ENCODE assay signal across 27 cellular contexts in genomic region chr10:5683065-5683464, GRCh38. TPM values are rescaled to one million over a fixed set of nuclear protein-coding genes. Genes with fewer than 3 reads are reported as not detected.
DNase-seq lines count a peak whose midpoint lies in the region; ATAC-seq, FAIRE-seq and TF ChIP-seq lines count a peak whose summit lies in the region.
"Had no signal": no experiment of that assay in that cellular context is flagged by ENCODE, and none has a peak within 500 bp of the region (broad histone marks: within the 10 kb centered on the region; RNA-seq: fewer than 3 reads in every experiment).

No MANE protein-coding gene starts in this region.

- H2BK12ac ChIP-seq in H9 (ENCODE audit: insufficient read length, low read depth, low read length), result no peak overlapping the region

- no peak for TF ChIP-seq EP300 in HepG2 (IDR thresholded peaks at IDR 0.05; ENCODE audit: low read depth in 2 of 2, low read length in 2 of 2)
- no peak for TF ChIP-seq EP300 in HepG2 (CRISPR knock-in tag; IDR thresholded peaks at IDR 0.05; ENCODE audit: borderline replicate concordance)
- no peak for TF ChIP-seq EP300 in K562 (IDR thresholded peaks at IDR 0.05; ENCODE audit: low read length)

- no peak overlapping the region for H3T11ph ChIP-seq in H9 (ENCODE audit: low read length)

- POLR2A ChIA-PET in HepG2 (lab: Yijun Ruan, JAX), result interaction anchor here (1.0 to 1.9 kb wide), 2 partner anchors 10 to 23 kb away, joined by 4 to 27 read pairs; no protein-coding TSS in a partner anchor
- POLR2A ChIA-PET in K562 (lab: Yijun Ruan, JAX), result no interaction called here

- no peak overlapping the region for H4K5ac ChIP-seq in H9 (ENCODE audit: insufficient read length, low read depth, low read length)

- no peaks in the 10 kb centered on the region for H3K9me3 Mint-ChIP-seq in stimulated activated naive B cell treated with anti-CD40 and anti-IgM and Interleukin-4, amounts not matched to agents 10 μg/mL and 1 μg/mL and 100 μg/mL, for 72 hours
- H3K9me3 Mint-ChIP-seq in H9, result peaks cover 0 to 7% of the 10 kb centered on the region in 2 experiments; a peak in 2 of 5 replicates
- H3K9me3 Mint-ChIP-seq: activated naive CD8-positive, alpha-beta T cell treated with anti-CD3 and anti-CD28 coated beads, Interleukin-2, amount 50 U/mL, for 24 hours; CD8-positive, alpha-beta T cell had no signal

- H2BK120ac ChIP-seq in H9 (ENCODE audit: low read depth, low read length, poor library complexity, severe bottlenecking), result no peak overlapping the region

- no peak overlapping the region for H3K23ac ChIP-seq in H9 (ENCODE audit: insufficient read length, low read depth, low read length)

- WGBS in HepG2 (ENCODE audit: low lambda C conversion rate), result 77% methylated on average over 3 of the region's 3 CpGs
- WGBS in right lobe of liver (ENCODE audit: insufficient coverage, low coverage, low lambda C conversion rate, missing lambda C conversion rate), result 76% methylated on average over 3 of the region's 3 CpGs
- WGBS in K562 (ENCODE audit: insufficient coverage, low coverage, missing lambda C conversion rate), result 66% methylated on average over 3 of the region's 3 CpGs
- no CpG with 5 or more reads among the region's 3 CpGs for WGBS in H9 (ENCODE audit: extremely low coverage, insufficient read length, low lambda C conversion rate)

- in situ Hi-C loops in HepG2 (cut with HindIII; ENCODE audit: extremely low pct_ligation_motif_present, low pct_unique_long_range_greater_than_20kb) (no loop called here), K562 (cut with MboI) (no loop called here), ACHN (cut with HindIII; ENCODE audit: low pct_ligation_motif_present, low pct_unique_long_range_greater_than_20kb, low sequenced_read_pairs) (no loop called here)

- CTCF ChIA-PET in HepG2 (lab: Yijun Ruan, JAX; ENCODE audit: low intra/inter-chr PET ratio, low total read pairs), result no interaction called here
- CTCF ChIA-PET in K562 (lab: Yijun Ruan, JAX; ENCODE audit: low intra/inter-chr PET ratio), result no interaction called here

- H3K14ac ChIP-seq in H9 (ENCODE audit: insufficient read depth, low read length), result no peak overlapping the region

- H4K91ac ChIP-seq in H9 (ENCODE audit: insufficient read length, low read depth, low read length), result no peak overlapping the region

- H4K20me1 ChIP-seq in HepG2 (ENCODE audit: insufficient read depth, low read length) (peaks cover 12% of the 10 kb centered on the region; the same call in 1 of the 2 replicates), K562 (replicated peaks; ENCODE audit: control insufficient read depth, insufficient read depth, low read length) (peaks cover 10% of the 10 kb centered on the region; the same call in 1 of the 2 replicates), H9 (ENCODE audit: control insufficient read depth, insufficient read depth, insufficient read length) (no peaks in the 10 kb centered on the region)

- no peak overlapping the region for H2BK5ac ChIP-seq in H9 (ENCODE audit: insufficient read length, low read length)

- H2AFZ ChIP-seq in HepG2 (ENCODE audit: low read length), result peak overlapping the region; percentile 46
- peak overlapping the region; percentile 93 for H2AFZ ChIP-seq in K562 (ENCODE audit: low read depth, low read length)
- no peak overlapping the region for H2AFZ ChIP-seq in H9 (ENCODE audit: low read length)

- H3K56ac ChIP-seq in H9 (ENCODE audit: insufficient read length, low read depth, low read length), result no peak overlapping the region

- intact Hi-C loops in HepG2 (cut with micrococcal nuclease; ENCODE audit: unreplicated experiment), result loop anchor here (5.0 kb wide), 1 partner anchor 204 kb away; the partner anchor contains the start of gene ANKRD16
- intact Hi-C loops in right lobe of liver (cut with DNase I), result no loop called here
- intact Hi-C loops in K562 (cut with micrococcal nuclease), result no loop called here

- H3K79me2 ChIP-seq in HepG2 (ENCODE audit: insufficient read depth, low read length) (peaks cover 33% of the 10 kb centered on the region), K562 (ENCODE audit: control insufficient read depth, insufficient read depth, low read length) (peaks cover 34% of the 10 kb centered on the region), H9 (ENCODE audit: insufficient read depth, low read length) (peaks cover 4% of the 10 kb centered on the region; the same call in 1 of the 2 replicates)

- DNase-seq in NCI-H82 (lab: John Stamatoyannopoulos, UW) (peak; percentile 5), NCI-H82 treated with DMSO at 0.1 percent for 48 hours (lab: John Stamatoyannopoulos, UW; ENCODE audit: unreplicated experiment) (no peak), HepG2 (ENCODE audit: low spot score) (no peak), right lobe of liver (no peak), K562 (ENCODE audit: extremely low read depth in 1 of 4, low spot score in 3 of 4) (no peak), ACHN (no peak), H9 (no peak)
- no peak for DNase-seq in stimulated activated naive B cell treated with anti-CD40 and anti-IgM and Interleukin-4, amounts not matched to agents 10 μg/mL and 1 μg/mL and 100 μg/mL, for 72 hours
- DNase-seq: 8988T; activated effector memory CD4-positive, alpha-beta T cell treated with Interleukin-2 at 50 U/mL for 16 hours; activated naive CD8-positive, alpha-beta T cell treated with anti-CD3 and anti-CD28 coated beads, Interleukin-2, amount 50 U/mL, for 24 hours; CD8-positive, alpha-beta T cell; cerebellar nuclear complex; dorsolateral prefrontal cortex; mesenchymal stem cell; NCI-H1105 treated with DMSO at 0.1 percent for 48 hours; NCI-H2029; NCI-H524 treated with DMSO at 0.1 percent for 48 hours; Peyer's patch; SIG-M5; SW 1271 had no signal

- peaks cover 0 to 7% of the 10 kb centered on the region in 2 donors for H3K36me3 Mint-ChIP-seq in stimulated activated naive B cell treated with anti-CD40 and anti-IgM and Interleukin-4, amounts not matched to agents 10 μg/mL and 1 μg/mL and 100 μg/mL, for 72 hours
- H3K36me3 Mint-ChIP-seq in H9 (ENCODE audit: insufficient read depth in 1 of 3, low read depth in 3 of 3), result 0 out of 7 replicates have a peak, but pooled peaks cover 0 to 2% (median 2%) of the 10 kb centered on the region in 3 experiments

- H3K36me3 ChIP-seq in HepG2 (replicated peaks in 1 of 2; ENCODE audit: control insufficient read depth in 1 of 2, insufficient read depth in 2 of 2, low read length in 2 of 2), result no peaks in the 10 kb centered on the region
- H3K36me3 ChIP-seq in right lobe of liver, result no peaks in the 10 kb centered on the region
- H3K36me3 ChIP-seq in K562 (ENCODE audit: control insufficient read depth, insufficient read depth, low read length), result no peaks in the 10 kb centered on the region; the same call in 2 of the 3 replicates
- H3K36me3 ChIP-seq: HAP-1, neutrophil, Peyer's patch, prostate gland had no signal

- H3K9me3 ChIP-seq in HepG2 (ENCODE audit: low read length) (no peaks in the 10 kb centered on the region), right lobe of liver (no peaks in the 10 kb centered on the region), K562 (replicated peaks; ENCODE audit: control insufficient read depth, insufficient read depth, low read depth, low read length) (peaks cover 5% of the 10 kb centered on the region), H9 (ENCODE audit: control insufficient read depth, low read depth, low read length) (no peaks in the 10 kb centered on the region)
- H3K9me3 ChIP-seq: neutrophil, Peyer's patch, prostate gland had no signal

- no peaks in the 10 kb centered on the region for H3K79me1 ChIP-seq in H9 (ENCODE audit: insufficient read depth, low read depth, low read length, poor library complexity, severe bottlenecking)

- no peak for TF ChIP-seq RAD21 in HepG2 (CRISPR knock-in tag; IDR thresholded peaks at IDR 0.05)
- TF ChIP-seq RAD21 in K562 (CRISPR knock-in tag; conservative IDR thresholded peaks at IDR 0.05 in 1 of 2, IDR thresholded peaks at IDR 0.05 in 1 of 2), result no peak

- H3K27me3 ChIP-seq in HepG2 (ENCODE audit: control insufficient read depth in 1 of 2, insufficient read depth in 2 of 2, low read length in 2 of 2), result peaks cover 1 to 9% of the 10 kb centered on the region in 2 experiments; a peak in 4 of 5 replicates
- H3K27me3 ChIP-seq in right lobe of liver, result no peaks in the 10 kb centered on the region
- H3K27me3 ChIP-seq in K562 (ENCODE audit: control insufficient read depth in 2 of 2, insufficient read depth in 2 of 2, low read length in 2 of 2), result no peaks in the 10 kb centered on the region
- H3K27me3 ChIP-seq in H9 (ENCODE audit: insufficient read depth, low read length), result no peaks in the 10 kb centered on the region; the same call in 1 of the 2 replicates
- H3K27me3 ChIP-seq: dorsolateral prefrontal cortex, neutrophil, Peyer's patch had no signal

- peaks cover 64% of the 10 kb centered on the region for H3K4me1 ChIP-seq in HepG2 (ENCODE audit: insufficient read depth, low read length)
- H3K4me1 ChIP-seq in right lobe of liver, result peaks cover 0 to 11% (median 2%) of the 10 kb centered on the region in 4 donors
- H3K4me1 ChIP-seq in K562 (replicated peaks in 1 of 2; ENCODE audit: control insufficient read depth in 2 of 2, insufficient read depth in 2 of 2, low read length in 2 of 2), result peaks cover 14 to 22% of the 10 kb centered on the region in 2 experiments; a peak in 4 of 5 replicates
- H3K4me1 ChIP-seq in H9 (ENCODE audit: insufficient read depth, low read length), result no peaks in the 10 kb centered on the region

- H2BK15ac ChIP-seq in H9 (ENCODE audit: low read depth, low read length), result no peak overlapping the region

- H3K27ac Mint-ChIP-seq in stimulated activated naive B cell treated with anti-CD40 and anti-IgM and Interleukin-4, amounts not matched to agents 10 μg/mL and 1 μg/mL and 100 μg/mL, for 72 hours, result peak overlapping the region; percentile 31
- no peak overlapping the region for H3K27ac Mint-ChIP-seq in H9
- H3K27ac Mint-ChIP-seq: activated naive CD8-positive, alpha-beta T cell treated with anti-CD3 and anti-CD28 coated beads, Interleukin-2, amount 50 U/mL, for 24 hours; CD8-positive, alpha-beta T cell had no signal

- H3K4me3 ChIP-seq in HepG2 (replicated peaks in 1 of 3; ENCODE audit: insufficient read depth in 1 of 3, low read depth in 2 of 3, low read length in 3 of 3) (no peak overlapping the region), right lobe of liver (no peak overlapping the region), K562 (no peak overlapping the region)
- H3K4me3 ChIP-seq: HAP-1, Peyer's patch, prostate gland had no signal

- H3K9ac ChIP-seq in HepG2 (ENCODE audit: insufficient read depth, low read depth, low read length), result no peak overlapping the region
- H3K9ac ChIP-seq in K562 (ENCODE audit: insufficient read depth in 1 of 2, low read depth in 2 of 2, low read length in 2 of 2), result no peak overlapping the region
- no peak overlapping the region for H3K9ac ChIP-seq in H9 (ENCODE audit: extremely low read depth, insufficient read length, low read length)

- H3K23me2 ChIP-seq in H9 (ENCODE audit: insufficient read length, low read depth, low read length, poor library complexity, severe bottlenecking), result peaks cover 4% of the 10 kb centered on the region

- H3K4me2 ChIP-seq in HepG2 (ENCODE audit: low read depth, low read length) (peak overlapping the region; percentile 28; the same call in 1 of the 2 replicates), K562 (ENCODE audit: insufficient read depth, low read length) (no peak overlapping the region; the same call in 1 of the 2 replicates), H9 (ENCODE audit: insufficient read depth, insufficient read length, low read length) (no peak overlapping the region)

- peaks cover 9 to 16% of the 10 kb centered on the region in 2 donors for H3K4me1 Mint-ChIP-seq in stimulated activated naive B cell treated with anti-CD40 and anti-IgM and Interleukin-4, amounts not matched to agents 10 μg/mL and 1 μg/mL and 100 μg/mL, for 72 hours
- H3K4me1 Mint-ChIP-seq in H9, result peaks cover 14 to 15% of the 10 kb centered on the region in 2 experiments

- H3K4ac ChIP-seq in H9 (ENCODE audit: low read depth, low read length), result no peak overlapping the region

- H3K18ac ChIP-seq in H9 (ENCODE audit: insufficient read length, low read depth, low read length), result no peak overlapping the region

- FAIRE-seq in HepG2 (lab: Jason Lieb, UNC) (no peak), K562 (lab: Jason Lieb, UNC) (peak; percentile 57)
- FAIRE-seq: GM19239 had no signal

- H3K4me3 Mint-ChIP-seq in stimulated activated naive B cell treated with anti-CD40 and anti-IgM and Interleukin-4, amounts not matched to agents 10 μg/mL and 1 μg/mL and 100 μg/mL, for 72 hours, result no peak overlapping the region
- no peak overlapping the region for H3K4me3 Mint-ChIP-seq in H9
- H3K4me3 Mint-ChIP-seq: activated naive CD8-positive, alpha-beta T cell treated with anti-CD3 and anti-CD28 coated beads, Interleukin-2, amount 50 U/mL, for 24 hours; CD8-positive, alpha-beta T cell; stimulated activated naive CD8-positive, alpha-beta T cell treated with anti-CD3 and anti-CD28 coated beads, Interleukin-15, Interleukin-2, amounts not matched to agents 100 ng/mL and 50 ng/mL, for 24 hours had no signal

- H2BK20ac ChIP-seq in H9 (ENCODE audit: low read depth, low read length, poor library complexity, severe bottlenecking), result no peak overlapping the region

- peaks cover 0 to 3% of the 10 kb centered on the region in 2 donors for H3K27me3 Mint-ChIP-seq in stimulated activated naive B cell treated with anti-CD40 and anti-IgM and Interleukin-4, amounts not matched to agents 10 μg/mL and 1 μg/mL and 100 μg/mL, for 72 hours
- peaks cover 54% of the 10 kb centered on the region for H3K27me3 Mint-ChIP-seq in H9 (ENCODE audit: low read depth)
- H3K27me3 Mint-ChIP-seq: stimulated activated naive CD8-positive, alpha-beta T cell treated with anti-CD3 and anti-CD28 coated beads, Interleukin-15, Interleukin-2, amounts not matched to agents 100 ng/mL and 50 ng/mL, for 24 hours had no signal

- no peak for TF ChIP-seq POLR2A in HepG2 (IDR thresholded peaks at IDR 0.05; ENCODE audit: insufficient read depth in 1 of 2, low read depth in 2 of 2, low read length in 2 of 2)
- TF ChIP-seq POLR2A in right lobe of liver (IDR thresholded peaks at IDR 0.05), result no peak
- no peak for TF ChIP-seq POLR2A in K562 (conservative IDR thresholded peaks at IDR 0.05)

- H2AK5ac ChIP-seq in H9 (ENCODE audit: insufficient read length, low read length), result no peak overlapping the region

- H3K9me1 ChIP-seq in K562 (ENCODE audit: control insufficient read depth, insufficient read depth, low read length), result no peaks in the 10 kb centered on the region

- BruUV-seq in HepG2 (replicated peaks; lab: Mats Ljungman, UMichigan), result no TSS peak
- no TSS peak for BruUV-seq in K562 (replicated peaks; lab: Mats Ljungman, UMichigan)

- no peak for TF ChIP-seq CTCF in HepG2 (CRISPR knock-in tag; IDR thresholded peaks at IDR 0.05)
- no peak for TF ChIP-seq CTCF in right lobe of liver (IDR thresholded peaks at IDR 0.05)
- no peak for TF ChIP-seq CTCF in K562 (IDR thresholded peaks at IDR 0.05 in 2 of 3, conservative IDR thresholded peaks at IDR 0.05 in 1 of 3; ENCODE audit: insufficient read depth in 2 of 3, low read depth in 1 of 3, low read length in 3 of 3)
- no peak for TF ChIP-seq CTCF in H9 (conservative IDR thresholded peaks at IDR 0.05)

- no peak for ATAC-seq in HepG2
- no peak for ATAC-seq in right lobe of liver
- no peak for ATAC-seq in K562
- ATAC-seq in stimulated activated naive B cell treated with anti-CD40 and anti-IgM and Interleukin-4, amounts not matched to agents 10 μg/mL and 1 μg/mL and 100 μg/mL, for 72 hours (replicated peaks), result no peak
- ATAC-seq: activated naive CD8-positive, alpha-beta T cell treated with anti-CD3 and anti-CD28 coated beads, Interleukin-2, amount 50 U/mL, for 24 hours; CD8-positive, alpha-beta T cell; left lobe of liver had no signal

- H3K27ac ChIP-seq in HepG2 (ENCODE audit: extremely low read length, insufficient read depth, low read length), result no peak overlapping the region
- no peak overlapping the region for H3K27ac ChIP-seq in right lobe of liver
- H3K27ac ChIP-seq in K562 (ENCODE audit: extremely low read depth, low read depth, low read length), result no peak overlapping the region; the same call in 2 of the 3 replicates
- no peak overlapping the region for H3K27ac ChIP-seq in H9 (ENCODE audit: insufficient read length, low read depth, low read length)
- H3K27ac ChIP-seq: neutrophil, Peyer's patch, prostate gland had no signal

- no peak overlapping the region for H4K8ac ChIP-seq in H9 (replicated peaks; ENCODE audit: insufficient read length, low read depth, low read length)

RNA-seq across cellular contexts. Expression of gene TASOR2, which starts 1.6 kb away (rescaled TPM):
- total RNA-seq in HepG2 (2016; rRNA removed; fragmentation: Illumina TruSeq; extraction: Trizol) (55.3 and 58.9 TPM in 2 replicates), right lobe of liver (10 to 100 TPM; 19.7 to 53.4 (median 29.6) TPM), K562 (2014; rRNA removed) (63.2 and 65.0 TPM in 2 replicates), K562 (2014; rRNA removed; fragmentation: Illumina TruSeq; extraction: Trizol) (68.0 and 76.3 TPM in 2 replicates), K562 (2015; rRNA removed; fragmentation: Illumina TruSeq; extraction: Trizol) (67.3 and 75.3 TPM in 2 replicates), K562 (2021) (60.9 and 66.2 TPM in 2 replicates), H9 (2021) (64.5 and 67.0 TPM in 2 replicates)
- 67.3 and 69.4 TPM in 2 replicates for total RNA-seq in HepG2 (2016; cell fraction: cytosol; rRNA removed; fragmentation: Illumina TruSeq; extraction: Trizol; ENCODE audit: low read depth)
- total RNA-seq in HepG2 (2016; cell fraction: insoluble cytoplasmic fraction; rRNA removed; fragmentation: Illumina TruSeq; extraction: Trizol), result 51.2 and 60.5 TPM in 2 replicates
- 44.6 and 47.7 TPM in 2 replicates for total RNA-seq in HepG2 (2016; cell fraction: membrane; rRNA removed; fragmentation: Illumina TruSeq; extraction: Trizol)
- total RNA-seq in HepG2 (2016; cell fraction: nucleus; rRNA removed; fragmentation: Illumina TruSeq; extraction: Trizol), result 95.9 and 108 TPM in 2 replicates
- polyA plus RNA-seq in HepG2 (2011; rRNA removed) (22.8 and 24.2 TPM in 2 replicates), K562 (2011; rRNA removed) (38.1 and 48.4 TPM in 2 replicates), K562 (2014; fragmentation: Illumina TruSeq; extraction: Trizol) (49.2 and 52.3 TPM in 2 replicates), K562 (2014; fragmentation: Nextera tagmentation; extraction: Ambion mirVana) (10 to 100 TPM; 12.7 to 14.1 TPM), K562 (2014; rRNA removed) (35.7 and 37.3 TPM in 2 replicates)
- 8.9 and 13.1 TPM in 2 replicates for polyA plus RNA-seq in HepG2 (2011; cell fraction: cytosol; rRNA removed)
- 30.2 and 31.2 TPM in 2 replicates for polyA plus RNA-seq in HepG2 (2011; cell fraction: nucleus; rRNA removed)
- polyA plus RNA-seq in HepG2 (2012), result 23.3 and 26.9 TPM in 2 replicates
- polyA plus RNA-seq in HepG2 (2016; cell fraction: cytosol; fragmentation: Illumina TruSeq; extraction: Trizol; ENCODE audit: low read depth), result 0.58 and 1.1 TPM in 2 replicates
- polyA plus RNA-seq in HepG2 (2016; cell fraction: insoluble cytoplasmic fraction; fragmentation: Illumina TruSeq; extraction: Trizol; ENCODE audit: low read depth), result 26.8 and 27.2 TPM in 2 replicates
- polyA plus RNA-seq in HepG2 (2016; cell fraction: membrane; fragmentation: Illumina TruSeq; extraction: Trizol; ENCODE audit: low read depth), result 2.9 and 4.0 TPM in 2 replicates
- polyA plus RNA-seq in HepG2 (2016; cell fraction: nucleus; fragmentation: Illumina TruSeq; extraction: Trizol; ENCODE audit: insufficient read depth, low read depth), result 68.3 and 79.1 TPM in 2 replicates
- 27.6 and 45.1 TPM in 2 replicates for polyA minus RNA-seq in HepG2 (2011; rRNA and poly(A)+ RNA removed; ENCODE audit: low replicate concordance)
- polyA minus RNA-seq in HepG2 (2011; cell fraction: cytosol; rRNA and poly(A)+ RNA removed), result 30.7 and 32.8 TPM in 2 replicates
- polyA minus RNA-seq in HepG2 (2011; cell fraction: nucleus; rRNA and poly(A)+ RNA removed), result 132 and 137 TPM in 2 replicates
- total RNA-seq in K562 (2011; cell fraction: chromatin; rRNA removed; ENCODE audit: low replicate concordance), result 55.2 and 226 TPM in 2 replicates
- total RNA-seq in K562 (2011; cell fraction: nucleolus; rRNA removed), result 35.5 and 61.6 TPM in 2 replicates
- 75.3 and 118 TPM in 2 replicates for total RNA-seq in K562 (2011; cell fraction: nucleoplasm; rRNA removed)
- polyA plus RNA-seq in K562 (2011; cell fraction: cytosol; rRNA removed), result 10.4 and 13.8 TPM in 2 replicates
- 69.3 and 70.3 TPM in 2 replicates for polyA plus RNA-seq in K562 (2011; cell fraction: nucleus; rRNA removed)
- 24.7 and 31.3 TPM in 2 replicates for polyA plus RNA-seq in K562 (2012)
- 89.0 and 95.1 TPM in 2 replicates for polyA minus RNA-seq in K562 (2011; rRNA and poly(A)+ RNA removed)
- 33.9 and 39.1 TPM in 2 replicates for polyA minus RNA-seq in K562 (2011; cell fraction: cytosol; rRNA and poly(A)+ RNA removed)
- 68.9 and 95.9 TPM in 2 replicates for polyA minus RNA-seq in K562 (2011; cell fraction: nucleus; rRNA and poly(A)+ RNA removed)

RNA-seq across cellular contexts. Expression of gene ASB13, which starts 16.7 kb away (rescaled TPM):
- total RNA-seq in HepG2 (2016; rRNA removed; fragmentation: Illumina TruSeq; extraction: Trizol) (15.4 and 17.5 TPM in 2 replicates), right lobe of liver (100 to 1,000 TPM in 1 of 6 experiments, 10 to 100 TPM in 5; 19.7 to 117 (median 64.7) TPM), K562 (2014; rRNA removed) (18.2 and 21.8 TPM in 2 replicates), K562 (2014; rRNA removed; fragmentation: Illumina TruSeq; extraction: Trizol) (12.4 and 14.2 TPM in 2 replicates), K562 (2015; rRNA removed; fragmentation: Illumina TruSeq; extraction: Trizol) (15.5 and 16.9 TPM in 2 replicates), K562 (2021) (28.8 and 33.2 TPM in 2 replicates), H9 (2021) (13.8 and 14.9 TPM in 2 replicates)
- 3.3 and 4.7 TPM in 2 replicates for total RNA-seq in HepG2 (2016; cell fraction: cytosol; rRNA removed; fragmentation: Illumina TruSeq; extraction: Trizol; ENCODE audit: low read depth)
- total RNA-seq in HepG2 (2016; cell fraction: insoluble cytoplasmic fraction; rRNA removed; fragmentation: Illumina TruSeq; extraction: Trizol), result 15.6 and 18.5 TPM in 2 replicates
- total RNA-seq in HepG2 (2016; cell fraction: membrane; rRNA removed; fragmentation: Illumina TruSeq; extraction: Trizol), result 14.1 and 16.1 TPM in 2 replicates
- 7.1 and 7.5 TPM in 2 replicates for total RNA-seq in HepG2 (2016; cell fraction: nucleus; rRNA removed; fragmentation: Illumina TruSeq; extraction: Trizol)
- polyA plus RNA-seq in HepG2 (2011; rRNA removed) (9.3 and 12.7 TPM in 2 replicates), K562 (2011; rRNA removed) (17.4 and 18.1 TPM in 2 replicates), K562 (2014; fragmentation: Illumina TruSeq; extraction: Trizol) (15.5 and 16.9 TPM in 2 replicates), K562 (2014; fragmentation: Nextera tagmentation; extraction: Ambion mirVana) (1 to 10 TPM; 5.2 to 6.9 TPM), K562 (2014; rRNA removed) (14.5 and 18.7 TPM in 2 replicates)
- 12.4 and 12.5 TPM in 2 replicates for polyA plus RNA-seq in HepG2 (2011; cell fraction: cytosol; rRNA removed)
- 7.4 and 9.5 TPM in 2 replicates for polyA plus RNA-seq in HepG2 (2011; cell fraction: nucleus; rRNA removed)
- 12.8 and 15.5 TPM in 2 replicates for polyA plus RNA-seq in HepG2 (2012)
- 4.6 and 4.7 TPM in 2 replicates for polyA plus RNA-seq in HepG2 (2016; cell fraction: cytosol; fragmentation: Illumina TruSeq; extraction: Trizol; ENCODE audit: low read depth)
- 12.6 and 16.4 TPM in 2 replicates for polyA plus RNA-seq in HepG2 (2016; cell fraction: insoluble cytoplasmic fraction; fragmentation: Illumina TruSeq; extraction: Trizol; ENCODE audit: low read depth)
- 10.4 and 12.4 TPM in 2 replicates for polyA plus RNA-seq in HepG2 (2016; cell fraction: membrane; fragmentation: Illumina TruSeq; extraction: Trizol; ENCODE audit: low read depth)
- 12.4 and 14.5 TPM in 2 replicates for polyA plus RNA-seq in HepG2 (2016; cell fraction: nucleus; fragmentation: Illumina TruSeq; extraction: Trizol; ENCODE audit: insufficient read depth, low read depth)
- polyA minus RNA-seq in HepG2 (2011; rRNA and poly(A)+ RNA removed; ENCODE audit: low replicate concordance), result 31.7 and 36.4 TPM in 2 replicates
- 10.6 and 14.5 TPM in 2 replicates for polyA minus RNA-seq in HepG2 (2011; cell fraction: cytosol; rRNA and poly(A)+ RNA removed)
- polyA minus RNA-seq in HepG2 (2011; cell fraction: nucleus; rRNA and poly(A)+ RNA removed), result 5.5 and 7.7 TPM in 2 replicates
- total RNA-seq in K562 (2011; cell fraction: chromatin; rRNA removed; ENCODE audit: low replicate concordance), result 5.8 and 11.8 TPM in 2 replicates
- 8.6 and 12.8 TPM in 2 replicates for total RNA-seq in K562 (2011; cell fraction: nucleolus; rRNA removed)
- 5.2 and 5.6 TPM in 2 replicates for total RNA-seq in K562 (2011; cell fraction: nucleoplasm; rRNA removed)
- 21.7 and 26.7 TPM in 2 replicates for polyA plus RNA-seq in K562 (2011; cell fraction: cytosol; rRNA removed)
- polyA plus RNA-seq in K562 (2011; cell fraction: nucleus; rRNA removed), result 12.9 and 14.4 TPM in 2 replicates
- 14.6 and 18.9 TPM in 2 replicates for polyA plus RNA-seq in K562 (2012)
- polyA minus RNA-seq in K562 (2011; rRNA and poly(A)+ RNA removed), result 15.3 and 18.8 TPM in 2 replicates
- 17.8 and 19.0 TPM in 2 replicates for polyA minus RNA-seq in K562 (2011; cell fraction: cytosol; rRNA and poly(A)+ RNA removed)
- 4.6 and 6.1 TPM in 2 replicates for polyA minus RNA-seq in K562 (2011; cell fraction: nucleus; rRNA and poly(A)+ RNA removed)
